9 cellular contexts compared by ENCODE assay signal in genomic region chr3:197027896-197028710, GRCh38. TPM values are rescaled to one million over a fixed set of nuclear protein-coding genes. Genes with fewer than 3 reads are reported as not detected.
DNase-seq lines count a peak whose midpoint lies in the region; ATAC-seq and TF ChIP-seq lines count a peak whose summit lies in the region.
"Had no signal": no experiment of that assay in that cellular context is flagged by ENCODE, and none has a peak within 500 bp of the region (broad histone marks: within the 10 kb centered on the region; RNA-seq: fewer than 3 reads in every experiment).

No MANE protein-coding gene starts in this region.

- H3K4me1 Mint-ChIP-seq in activated naive CD4-positive, alpha-beta T cell treated with anti-CD3 and anti-CD28 coated beads for 36 hours (ENCODE audit: low read depth), result peaks cover 17% of the 10 kb centered on the region
- H3K4me1 Mint-ChIP-seq in endodermal cell, result peaks cover 11% of the 10 kb centered on the region

- H4K20me1 ChIP-seq in PC-3 (ENCODE audit: low read length), result no peaks in the 10 kb centered on the region

- no peak for DNase-seq in activated naive CD4-positive, alpha-beta T cell treated with anti-CD3 and anti-CD28 coated beads for 36 hours
- no peak for DNase-seq in activated naive CD4-positive, alpha-beta T cell (lab: John Stamatoyannopoulos, UW)
- DNase-seq in PC-3, result no peak
- DNase-seq in endodermal cell, result peak; percentile 52
- DNase-seq in NCI-H345 treated with DMSO at 0.1 percent for 48 hours (lab: John Stamatoyannopoulos, UW; ENCODE audit: unreplicated experiment), result no peak
- DNase-seq in NCI-H2227 (lab: John Stamatoyannopoulos, UW; ENCODE audit: unreplicated experiment), result no peak
- no peak for DNase-seq in SW 1271 (lab: John Stamatoyannopoulos, UW)

- H3K9me2 ChIP-seq in PC-3 (replicated peaks; ENCODE audit: low read length), result no peaks in the 10 kb centered on the region

- peaks cover 23% of the 10 kb centered on the region for H3K79me2 ChIP-seq in PC-3 (ENCODE audit: low read length)

- WGBS in endodermal cell (ENCODE audit: insufficient coverage in 1 of 2, insufficient read length in 1 of 2), 2 experiments, result 92 to 93% methylated on average over 13 to 21 of the region's 21 CpGs

- POLR2A ChIA-PET in PC-3 (lab: Charles Lee; ENCODE audit: unreplicated experiment), result no interaction called here

- H3K27me3 ChIP-seq in PC-3 (ENCODE audit: low read length), result no peaks in the 10 kb centered on the region
- peaks cover 18% of the 10 kb centered on the region for H3K27me3 ChIP-seq in endodermal cell (ENCODE audit: control insufficient read depth, insufficient read depth, low read length, poor library complexity, severe bottlenecking)
- peaks cover 0 to 24% (median 10%) of the 10 kb centered on the region in 5 donors for H3K27me3 ChIP-seq in subcutaneous abdominal adipose tissue (ENCODE audit: control insufficient read depth in 5 of 5, insufficient read depth in 4 of 5, low read length in 5 of 5)

- no peaks in the 10 kb centered on the region for H3F3A ChIP-seq in PC-3 (ENCODE audit: low read length, unreplicated experiment)

- peak overlapping the region; percentile 92 for H3K4me2 ChIP-seq in PC-3 (ENCODE audit: low read length)

- peak overlapping the region; percentile 78 for H3K4me3 Mint-ChIP-seq in activated naive CD4-positive, alpha-beta T cell treated with anti-CD3 and anti-CD28 coated beads for 36 hours
- peak overlapping the region; percentile 63 for H3K4me3 Mint-ChIP-seq in endodermal cell

- BruUV-seq in PC-3 (replicated peaks; lab: Mats Ljungman, UMichigan), result no TSS peak

- H3K9me3 ChIP-seq in PC-3 (ENCODE audit: low read length) (no peaks in the 10 kb centered on the region), endodermal cell (ENCODE audit: control insufficient read depth, low read length) (no peaks in the 10 kb centered on the region), subcutaneous abdominal adipose tissue (ENCODE audit: control insufficient read depth in 5 of 5, low read length in 5 of 5) (no peaks in the 10 kb centered on the region)

- H3K27ac ChIP-seq in PC-3 (ENCODE audit: low read length), result peak overlapping the region; percentile 85
- no peak overlapping the region for H3K27ac ChIP-seq in endodermal cell (ENCODE audit: low read depth, low read length)
- no peak overlapping the region for H3K27ac ChIP-seq in subcutaneous abdominal adipose tissue (ENCODE audit: low read depth, low read length)
- H3K27ac ChIP-seq: SK-N-MC had no signal

- no peaks in the 10 kb centered on the region for H3K9me3 Mint-ChIP-seq in activated naive CD4-positive, alpha-beta T cell treated with anti-CD3 and anti-CD28 coated beads for 36 hours
- H3K9me3 Mint-ChIP-seq in endodermal cell, result no peaks in the 10 kb centered on the region

- H3K27ac Mint-ChIP-seq in activated naive CD4-positive, alpha-beta T cell treated with anti-CD3 and anti-CD28 coated beads for 36 hours, result no peak overlapping the region
- H3K27ac Mint-ChIP-seq in endodermal cell, result no peak overlapping the region

- peaks cover 8% of the 10 kb centered on the region for H3K27me3 Mint-ChIP-seq in activated naive CD4-positive, alpha-beta T cell treated with anti-CD3 and anti-CD28 coated beads for 36 hours (ENCODE audit: low read depth)
- peaks cover 41% of the 10 kb centered on the region for H3K27me3 Mint-ChIP-seq in endodermal cell (ENCODE audit: insufficient read depth)

- H3K36me3 ChIP-seq in PC-3 (ENCODE audit: low read depth, low read length), result peaks cover 4% of the 10 kb centered on the region; the same call in 1 of the 2 replicates
- H3K36me3 ChIP-seq in endodermal cell (ENCODE audit: control insufficient read depth, insufficient read depth, low read length), result no peaks in the 10 kb centered on the region
- no peaks in the 10 kb centered on the region for H3K36me3 ChIP-seq in subcutaneous abdominal adipose tissue (ENCODE audit: control insufficient read depth in 5 of 5, insufficient read depth in 5 of 5, low read length in 5 of 5)

- H3K4me3 ChIP-seq in PC-3 (ENCODE audit: low read length) (peak overlapping the region; percentile 87), endodermal cell (ENCODE audit: low read length) (no peak overlapping the region), subcutaneous abdominal adipose tissue (ENCODE audit: low read depth in 1 of 5, low read length in 5 of 5) (peak overlapping the region in 3 of 5 donors; percentile 47 to 60 (median 59))
- H3K4me3 ChIP-seq: SK-N-MC had no signal

- CTCF ChIA-PET in activated naive CD4-positive, alpha-beta T cell treated with anti-CD3 and anti-CD28 coated beads for 36 hours (lab: Charles Lee), result interaction anchor here (0.9 to 3.2 kb wide), 7 partner anchors 14 to 58 kb away, joined by 3 to 17 read pairs (median 13); no protein-coding TSS in a partner anchor
- CTCF ChIA-PET in PC-3 (lab: Charles Lee), result interaction anchor here (1.6 kb wide), 1 partner anchor 25 kb away, joined by 6 read pairs; no protein-coding TSS in a partner anchor

- ATAC-seq in PC-3, result peak; percentile 11

- H3K9ac ChIP-seq in PC-3 (ENCODE audit: low read length), result peak overlapping the region; percentile 80
- no peak overlapping the region for H3K9ac ChIP-seq in endodermal cell (ENCODE audit: extremely low read depth, low read length, poor library complexity, severe bottlenecking)
- peak overlapping the region in 1 of 5 donors; percentile 45 for H3K9ac ChIP-seq in subcutaneous abdominal adipose tissue (ENCODE audit: low read length in 5 of 5)

- H3K36me3 Mint-ChIP-seq in activated naive CD4-positive, alpha-beta T cell treated with anti-CD3 and anti-CD28 coated beads for 36 hours (ENCODE audit: low read depth), result no peaks in the 10 kb centered on the region
- H3K36me3 Mint-ChIP-seq in endodermal cell (ENCODE audit: low read depth), result peaks cover 5% of the 10 kb centered on the region

- intact Hi-C loops in activated naive CD4-positive, alpha-beta T cell treated with anti-CD3 and anti-CD28 coated beads for 36 hours (cut with micrococcal nuclease), result no loop called here
- intact Hi-C loops in PC-3 (cut with micrococcal nuclease), result loop anchor here (1.0 to 2.0 kb wide), 2 partner anchors 25 to 49 kb away; no protein-coding TSS in a partner anchor

- H2AFZ ChIP-seq in PC-3 (ENCODE audit: low read length), result peak overlapping the region; percentile 78

- peaks cover 41% of the 10 kb centered on the region for H3K4me1 ChIP-seq in PC-3 (ENCODE audit: insufficient read depth, low read length)
- peaks cover 6% of the 10 kb centered on the region for H3K4me1 ChIP-seq in endodermal cell (ENCODE audit: control insufficient read depth, insufficient read depth, low read length)
- peaks cover 4 to 36% (median 31%) of the 10 kb centered on the region in 5 donors for H3K4me1 ChIP-seq in subcutaneous abdominal adipose tissue (ENCODE audit: control insufficient read depth in 5 of 5, insufficient read depth in 5 of 5, low read length in 5 of 5)

- TF ChIP-seq CTCF in PC-3 (conservative IDR thresholded peaks at IDR 0.05; ENCODE audit: low read depth, low read length) (no peak), endodermal cell (conservative IDR thresholded peaks at IDR 0.05) (no peak)

RNA-seq across cellular contexts. Expression of gene MELTF, which starts 1.5 kb away (rescaled TPM):
- 1 to 10 TPM; 5.1 to 5.5 TPM for total RNA-seq in activated naive CD4-positive, alpha-beta T cell treated with anti-CD3 and anti-CD28 coated beads for 36 hours
- total RNA-seq in PC-3 (2014; rRNA removed) (40.6 and 46.8 TPM in 2 replicates), endodermal cell (10 to 100 TPM; 11.3 to 15.1 TPM)
- 4.8 TPM for polyA plus RNA-seq in endodermal cell (2013, experiment 1 of 2)
- polyA plus RNA-seq in endodermal cell (2013, experiment 2 of 2), result 5.1 TPM

RNA-seq across cellular contexts. Expression of gene PIGZ, which starts 59.5 kb away (rescaled TPM):
- under 1 TPM; 0.12 to 0.26 TPM for total RNA-seq in activated naive CD4-positive, alpha-beta T cell treated with anti-CD3 and anti-CD28 coated beads for 36 hours
- total RNA-seq in PC-3 (2014; rRNA removed) (1.6 and 3.7 TPM in 2 replicates), endodermal cell (under 1 TPM; 0.22 to 0.31 TPM)
- polyA plus RNA-seq in endodermal cell (2013, experiment 1 of 2), result 0.46 TPM
- not detected for polyA plus RNA-seq in endodermal cell (2013, experiment 2 of 2)
